Comparison of ENCODE assay signal across 12 cellular contexts in genomic region chr11:57764972-57765371, GRCh38. TPM values are rescaled to one million over a fixed set of nuclear protein-coding genes. Genes with fewer than 3 reads are reported as not detected.
A peak's percentile ranks its signal among the peaks of the same experiment; 100 is the strongest.
DNase-seq lines count a peak whose midpoint lies in the region; ATAC-seq and TF ChIP-seq lines count a peak whose summit lies in the region.
"Had no signal": no experiment of that assay in that cellular context is flagged by ENCODE, and none has a peak within 500 bp of the region (broad histone marks: within the 10 kb centered on the region; RNA-seq: fewer than 3 reads in every experiment).

No MANE protein-coding gene starts in this region.

- ATAC-seq in GM18519 (IDR thresholded peaks at IDR 0.05; ENCODE audit: low FRiP score, unreplicated experiment), result no peak
- no peak for ATAC-seq in HG03520 (IDR thresholded peaks at IDR 0.05; ENCODE audit: unreplicated experiment)
- ATAC-seq in HG03439 (IDR thresholded peaks at IDR 0.05; ENCODE audit: unreplicated experiment), result no peak
- ATAC-seq: stimulated activated memory B cell treated with anti-CD40 and anti-IgM and Interleukin-4, amounts not matched to agents 10 μg/mL and 1 μg/mL and 100 μg/mL, for 72 hours had no signal

- peak overlapping the region; percentile 13 for H3K27ac Mint-ChIP-seq in dendritic cell treated with granulocyte-macrophage colony-stimulating factor and Interleukin-4, amounts not matched to agents 40 ng/mL and 50 ng/mL, for 4 days
- H3K27ac Mint-ChIP-seq: stimulated activated memory B cell treated with anti-CD40 and anti-IgM and Interleukin-4, amounts not matched to agents 10 μg/mL and 1 μg/mL and 100 μg/mL, for 72 hours had no signal

- H3K4me3 ChIP-seq in mesenchymal stem cell (ENCODE audit: insufficient read depth in 1 of 2, low read depth in 1 of 2, low read length in 2 of 2) (peak overlapping the region in 1 of 2 experiments; percentile 96), testis (peak overlapping the region in 1 of 2 donors; percentile 64)

- H3K4me1 ChIP-seq in mesenchymal stem cell (ENCODE audit: control insufficient read depth, insufficient read depth, low read depth, low read length), result peaks cover 6% of the 10 kb centered on the region
- H3K4me1 ChIP-seq in testis, result peaks cover 22% of the 10 kb centered on the region

- WGBS in mesenchymal stem cell, result 75% methylated on average over 1 of the region's 2 CpGs
- WGBS in testis, 2 donors, result 21 to 41% methylated on average over 2 of the region's 2 CpGs

- no peak overlapping the region for H2BK5ac ChIP-seq in mesenchymal stem cell (ENCODE audit: low read depth, low read length, poor library complexity, severe bottlenecking)

- H3K79me1 ChIP-seq in mesenchymal stem cell (replicated peaks; ENCODE audit: low read length, poor library complexity, severe bottlenecking), result no peaks in the 10 kb centered on the region

- intact Hi-C loops in dendritic cell treated with granulocyte-macrophage colony-stimulating factor and Interleukin-4, amounts not matched to agents 40 ng/mL and 50 ng/mL, for 4 days (cut with micrococcal nuclease), result no loop called here
- intact Hi-C loops in testis (cut with DNase I; ENCODE audit: low total_unique reads), result no loop called here

- H3K27me3 ChIP-seq in mesenchymal stem cell (ENCODE audit: control insufficient read depth in 1 of 2, insufficient read depth in 1 of 2, low read length in 2 of 2) (no peaks in the 10 kb centered on the region), testis (no peaks in the 10 kb centered on the region)

- H2BK12ac ChIP-seq in mesenchymal stem cell (ENCODE audit: low read length in 2 of 2), result no peak overlapping the region

- H2AFZ ChIP-seq in mesenchymal stem cell (ENCODE audit: low read depth, low read length), result no peak overlapping the region

- no peak overlapping the region for H4K91ac ChIP-seq in mesenchymal stem cell (ENCODE audit: low read length)

- H3K27ac ChIP-seq in mesenchymal stem cell (ENCODE audit: low read length, poor library complexity, severe bottlenecking), result no peak overlapping the region
- H3K27ac ChIP-seq in testis, result peak overlapping the region; percentile 8 to 76

- H3K36me3 ChIP-seq in mesenchymal stem cell (ENCODE audit: control insufficient read depth in 1 of 2, insufficient read depth in 2 of 2, low read depth in 1 of 2, low read length in 2 of 2) (no peaks in the 10 kb centered on the region), testis (ENCODE audit: low read depth, missing control alignments) (no peaks in the 10 kb centered on the region)

- no peaks in the 10 kb centered on the region for H3K9me3 ChIP-seq in mesenchymal stem cell (ENCODE audit: control insufficient read depth, low read length)
- H3K9me3 ChIP-seq in testis, result no peaks in the 10 kb centered on the region

- H3K4me1 Mint-ChIP-seq in dendritic cell treated with granulocyte-macrophage colony-stimulating factor and Interleukin-4, amounts not matched to agents 40 ng/mL and 50 ng/mL, for 4 days (ENCODE audit: low read depth), result peaks cover 46% of the 10 kb centered on the region

- no peak for TF ChIP-seq CTCF in testis (IDR thresholded peaks at IDR 0.05)

- H3K36me3 Mint-ChIP-seq in dendritic cell treated with granulocyte-macrophage colony-stimulating factor and Interleukin-4, amounts not matched to agents 40 ng/mL and 50 ng/mL, for 4 days (ENCODE audit: low read depth), result peaks cover 57% of the 10 kb centered on the region

- peak overlapping the region; percentile 54 for H3K4me2 ChIP-seq in mesenchymal stem cell (ENCODE audit: low read length, poor library complexity, severe bottlenecking)

- H2BK120ac ChIP-seq in mesenchymal stem cell (ENCODE audit: low read depth, low read length), result no peak overlapping the region

- H2AK5ac ChIP-seq in mesenchymal stem cell (ENCODE audit: low read length, severe bottlenecking), result no peak overlapping the region

- DNase-seq in NCI-H526 treated with DMSO at 0.1 percent for 48 hours (lab: John Stamatoyannopoulos, UW) (peak; percentile 69), mesenchymal stem cell (no peak), testis (no peak), hypothalamus (lab: John Stamatoyannopoulos, UW) (no peak)
- DNase-seq: activated gamma-delta T cell had no signal

- no peak overlapping the region for H3K18ac ChIP-seq in mesenchymal stem cell (ENCODE audit: low read depth in 1 of 2, low read length in 2 of 2)

- H3K14ac ChIP-seq in mesenchymal stem cell (ENCODE audit: low read length in 2 of 2), result no peak overlapping the region

- no peak for TF ChIP-seq POLR2A in testis (IDR thresholded peaks at IDR 0.05)

- no peak overlapping the region for H2BK15ac ChIP-seq in mesenchymal stem cell (ENCODE audit: low read depth, poor library complexity, severe bottlenecking)

- peak overlapping the region; percentile 13 for H3K4me3 Mint-ChIP-seq in dendritic cell treated with granulocyte-macrophage colony-stimulating factor and Interleukin-4, amounts not matched to agents 40 ng/mL and 50 ng/mL, for 4 days
- H3K4me3 Mint-ChIP-seq: stimulated activated memory B cell treated with anti-CD40 and anti-IgM and Interleukin-4, amounts not matched to agents 10 μg/mL and 1 μg/mL and 100 μg/mL, for 72 hours had no signal

- no peak overlapping the region for H3K23ac ChIP-seq in mesenchymal stem cell (ENCODE audit: low read length in 2 of 2)

- H4K8ac ChIP-seq in mesenchymal stem cell (ENCODE audit: low read length), result no peak overlapping the region

- no peak overlapping the region for H3K4ac ChIP-seq in mesenchymal stem cell (ENCODE audit: low read depth in 1 of 2, low read length in 2 of 2)

- no peaks in the 10 kb centered on the region for H3K27me3 Mint-ChIP-seq in dendritic cell treated with granulocyte-macrophage colony-stimulating factor and Interleukin-4, amounts not matched to agents 40 ng/mL and 50 ng/mL, for 4 days
- H3K27me3 Mint-ChIP-seq: stimulated activated memory B cell treated with anti-CD40 and anti-IgM and Interleukin-4, amounts not matched to agents 10 μg/mL and 1 μg/mL and 100 μg/mL, for 72 hours had no signal

- peak overlapping the region; percentile 100 for H3K9ac ChIP-seq in mesenchymal stem cell (ENCODE audit: low read length)

- H3K9me3 Mint-ChIP-seq in dendritic cell treated with granulocyte-macrophage colony-stimulating factor and Interleukin-4, amounts not matched to agents 40 ng/mL and 50 ng/mL, for 4 days, result no peaks in the 10 kb centered on the region
- H3K9me3 Mint-ChIP-seq: stimulated activated memory B cell treated with anti-CD40 and anti-IgM and Interleukin-4, amounts not matched to agents 10 μg/mL and 1 μg/mL and 100 μg/mL, for 72 hours had no signal

RNA-seq across cellular contexts. Expression of gene CTNND1, which starts 3.4 kb away (rescaled TPM):
- polyA plus RNA-seq in mesenchymal stem cell (2013, experiment 1 of 2), result 66.8 TPM
- 64.0 TPM for polyA plus RNA-seq in mesenchymal stem cell (2013, experiment 2 of 2)
- total RNA-seq in testis, result 100 to 1,000 TPM; 178 to 227 TPM
- 134 TPM for polyA plus RNA-seq in testis (ENCODE audit: insufficient read depth, low read depth, low replicate concordance)

RNA-seq across cellular contexts. Expression of gene BTBD18, which starts 13.4 kb away (rescaled TPM):
- not detected for polyA plus RNA-seq in mesenchymal stem cell (2013, experiment 1 of 2)
- not detected for polyA plus RNA-seq in mesenchymal stem cell (2013, experiment 2 of 2)
- 1 to 10 TPM; 3.1 to 7.2 TPM for total RNA-seq in testis
- 2.8 TPM for polyA plus RNA-seq in testis (ENCODE audit: insufficient read depth, low read depth, low replicate concordance)
- total RNA-seq: frontal cortex, posterior vena cava had no signal

RNA-seq across cellular contexts. Expression of gene SELENOH, which starts 23.7 kb away (rescaled TPM):
- 210 TPM for polyA plus RNA-seq in mesenchymal stem cell (2013, experiment 1 of 2)
- 217 TPM for polyA plus RNA-seq in mesenchymal stem cell (2013, experiment 2 of 2)
- 100 to 1,000 TPM; 157 to 222 TPM for total RNA-seq in testis
- polyA plus RNA-seq in testis (ENCODE audit: insufficient read depth, low read depth, low replicate concordance), result 71.3 TPM

RNA-seq across cellular contexts. Expression of gene TMX2, which starts 52.6 kb away (rescaled TPM):
- 60.2 TPM for polyA plus RNA-seq in mesenchymal stem cell (2013, experiment 1 of 2)
- 60.1 TPM for polyA plus RNA-seq in mesenchymal stem cell (2013, experiment 2 of 2)
- 10 to 100 TPM; 73.3 to 85.9 TPM for total RNA-seq in testis
- 88.6 TPM for polyA plus RNA-seq in testis (ENCODE audit: insufficient read depth, low read depth, low replicate concordance)

RNA-seq across cellular contexts. Expression of gene MED19, which starts 53.0 kb away (rescaled TPM):
- 40.1 TPM for polyA plus RNA-seq in mesenchymal stem cell (2013, experiment 1 of 2)
- polyA plus RNA-seq in mesenchymal stem cell (2013, experiment 2 of 2), result 39.8 TPM
- 10 to 100 TPM; 49.9 to 52.3 TPM for total RNA-seq in testis
- polyA plus RNA-seq in testis (ENCODE audit: insufficient read depth, low read depth, low replicate concordance), result 48.3 TPM
